ENCODE assay signal across 8 cellular contexts in genomic region chr7:101362334-101363195, GRCh38. TPM values are rescaled to one million over a fixed set of nuclear protein-coding genes. Genes with fewer than 3 reads are reported as not detected.
DNase-seq lines count a peak whose midpoint lies in the region; ATAC-seq, FAIRE-seq and TF ChIP-seq lines count a peak whose summit lies in the region.

TSS of gene COL26A1 (plus strand) at chr7:101362875. CDS start at chr7:101363033, 158 bp downstream.

- no peaks in the 10 kb centered on the region for H3K79me2 ChIP-seq in keratinocyte (ENCODE audit: control insufficient read depth, insufficient read depth, low read length)

- no peak for ATAC-seq in CD4-positive, alpha-beta T cell (ENCODE audit: poor library complexity)

- CTCF ChIA-PET in CD4-positive, alpha-beta T cell (lab: Charles Lee), result no interaction called here
- CTCF ChIA-PET in MCF 10A (lab: Yijun Ruan, JAX), result interaction anchor here (0.5 to 1.0 kb wide), 4 partner anchors 10 to 157 kb away, joined by 3 read pairs; no protein-coding TSS in a partner anchor

- H3K27ac Mint-ChIP-seq in CD4-positive, alpha-beta T cell, result no peak within 1 kb of the TSS
- H3K27ac Mint-ChIP-seq in MCF 10A (ENCODE audit: low read depth, unreplicated experiment), result no peak within 1 kb of the TSS

- peak within 1 kb of the TSS; percentile 27 to 40 (median 35) for H3K4me3 ChIP-seq in keratinocyte (ENCODE audit: control insufficient read depth in 2 of 3, extremely low read depth in 1 of 3, insufficient read depth in 2 of 3, low read depth in 1 of 3, low read length in 3 of 3)

- peaks cover 13% of the 10 kb centered on the region for H3K27me3 ChIP-seq in CD4-positive, alpha-beta T cell (ENCODE audit: control insufficient read depth, insufficient read depth, low read length)
- H3K27me3 ChIP-seq in keratinocyte (ENCODE audit: control insufficient read depth, extremely low read depth, insufficient read depth, low read length), result peaks cover 19% of the 10 kb centered on the region

- dilution Hi-C loops in keratinocyte (cut with MboI; ENCODE audit: extremely low pct_ligation_motif_present, low sequenced_read_pairs), result no loop called here

- peaks cover 36% of the 10 kb centered on the region for H3K27me3 Mint-ChIP-seq in CD4-positive, alpha-beta T cell
- H3K27me3 Mint-ChIP-seq in MCF 10A (ENCODE audit: insufficient read depth, unreplicated experiment), result no peaks in the 10 kb centered on the region

- H3K9ac ChIP-seq in keratinocyte (ENCODE audit: control insufficient read depth, extremely low read depth, insufficient read depth, low read length), result no peak within 1 kb of the TSS

- DNase-seq in CD4-positive, alpha-beta T cell, result peak in 2 of 10 experiments; percentile 8 to 10
- peak; percentile 58 for DNase-seq in M059J (ENCODE audit: low read depth)
- no peak for DNase-seq in MCF 10A (ENCODE audit: unreplicated experiment)
- no peak for DNase-seq in keratinocyte (ENCODE audit: low read depth, low spot score)
- DNase-seq in stimulated activated CD4-positive, alpha-beta T cell treated with anti-CD3 and anti-CD28 coated beads, Interleukin-1b, Interleukin-23, amount 100 ng/mL, for 48 hours, result peak; percentile 3
- DNase-seq in RKO (ENCODE audit: low spot score), result no peak
- no peak for DNase-seq in SHP77 treated with DMSO at 0.1 percent for 48 hours (lab: John Stamatoyannopoulos, UW)
- DNase-seq in SW 1271 (lab: John Stamatoyannopoulos, UW), result no peak

- intact Hi-C loops in CD4-positive, alpha-beta T cell (cut with DNase I, micrococcal nuclease), result loop anchor here (2.0 to 10.0 kb wide), 5 partner anchors 58 to 910 kb away; no protein-coding TSS in a partner anchor
- intact Hi-C loops in MCF 10A (cut with micrococcal nuclease), result loop anchor here (5.0 kb wide), 4 partner anchors 80 to 910 kb away; no protein-coding TSS in a partner anchor

- peak within 1 kb of the TSS; percentile 60 for H2AFZ ChIP-seq in keratinocyte (ENCODE audit: control insufficient read depth, low read length)

- no peaks in the 10 kb centered on the region for H3K9me3 Mint-ChIP-seq in CD4-positive, alpha-beta T cell
- H3K9me3 Mint-ChIP-seq in MCF 10A (ENCODE audit: unreplicated experiment), result no peaks in the 10 kb centered on the region

- H3K36me3 Mint-ChIP-seq in CD4-positive, alpha-beta T cell (ENCODE audit: low read depth), result no peaks in the 10 kb centered on the region
- no peaks in the 10 kb centered on the region for H3K36me3 Mint-ChIP-seq in MCF 10A (ENCODE audit: insufficient read depth, unreplicated experiment)

- peak within 1 kb of the TSS; percentile 68 for H3K4me3 Mint-ChIP-seq in CD4-positive, alpha-beta T cell
- peak within 1 kb of the TSS; percentile 33 for H3K4me3 Mint-ChIP-seq in MCF 10A (ENCODE audit: unreplicated experiment)

- POLR2A ChIA-PET in CD4-positive, alpha-beta T cell (lab: Charles Lee), result interaction anchor here (0.6 kb wide), 2 partner anchors 18 to 619 kb away, joined by 3 read pairs; no protein-coding TSS in a partner anchor
- POLR2A ChIA-PET in MCF 10A (lab: Yijun Ruan, JAX), result interaction anchor here (0.5 to 0.6 kb wide), 2 partner anchors 176 to 1023 kb away, joined by 3 read pairs; no protein-coding TSS in a partner anchor

- peak within 1 kb of the TSS; percentile 70 for H3K4me2 ChIP-seq in keratinocyte (ENCODE audit: control insufficient read depth, extremely low read depth, insufficient read depth, low read depth, low read length)

- H3K27ac ChIP-seq in CD4-positive, alpha-beta T cell (ENCODE audit: low read depth, low read length), result no peak within 1 kb of the TSS
- no peak within 1 kb of the TSS for H3K27ac ChIP-seq in keratinocyte (ENCODE audit: control insufficient read depth, insufficient read depth, low read length)

- no peaks in the 10 kb centered on the region for H3K36me3 ChIP-seq in keratinocyte (ENCODE audit: control insufficient read depth in 2 of 2, extremely low read depth in 1 of 2, insufficient read depth in 2 of 2, low read length in 2 of 2)

- no peaks in the 10 kb centered on the region for H3K4me1 ChIP-seq in keratinocyte (ENCODE audit: control insufficient read depth, extremely low read depth, insufficient read depth, low read length)

- no peaks in the 10 kb centered on the region for H4K20me1 ChIP-seq in keratinocyte (ENCODE audit: control insufficient read depth, extremely low read depth, insufficient read depth, low read length)

- H3K9me3 ChIP-seq in CD4-positive, alpha-beta T cell (ENCODE audit: control insufficient read depth, low read length), result no peaks in the 10 kb centered on the region
- no peaks in the 10 kb centered on the region for H3K9me3 ChIP-seq in keratinocyte (ENCODE audit: control insufficient read depth, low read depth, low read length)

- no TSS peak for BruUV-seq in MCF 10A (replicated peaks; lab: Mats Ljungman, UMichigan)

- H3K9me1 ChIP-seq in keratinocyte (ENCODE audit: control insufficient read depth, extremely low read depth, insufficient read depth, low read length), result no peaks in the 10 kb centered on the region

- no peak for TF ChIP-seq CTCF in CD4-positive, alpha-beta T cell (IDR thresholded peaks at IDR 0.05)
- TF ChIP-seq CTCF in MCF 10A (IDR thresholded peaks at IDR 0.05; ENCODE audit: unreplicated experiment) (no peak), keratinocyte (optimal IDR thresholded peaks at IDR 0.05 in 1 of 3, IDR thresholded peaks at IDR 0.05 in 1 of 3, conservative IDR thresholded peaks at IDR 0.05 in 1 of 3; ENCODE audit: extremely low read depth in 1 of 3, insufficient read depth in 2 of 3, low read length in 3 of 3) (no peak)

- no peak for FAIRE-seq in keratinocyte (lab: Jason Lieb, UNC)

- no peaks in the 10 kb centered on the region for H3K4me1 Mint-ChIP-seq in CD4-positive, alpha-beta T cell (ENCODE audit: low read depth)
- no peaks in the 10 kb centered on the region for H3K4me1 Mint-ChIP-seq in MCF 10A (ENCODE audit: insufficient read depth, unreplicated experiment)

RNA-seq across cellular contexts. Expression of gene COL26A1, which starts in this region (rescaled TPM):
- total RNA-seq in CD4-positive, alpha-beta T cell, result not detected
- 0.12 TPM in 1 of 2 replicates, not detected in the other for total RNA-seq in M059J (2014; rRNA removed; shearing (Covaris generic))
- total RNA-seq in MCF 10A (2022), result not detected in 2 replicates
- polyA plus RNA-seq in keratinocyte, result not detected in 3 replicates
- not detected for polyA plus RNA-seq in keratinocyte (2011; ENCODE audit: low read depth)
- not detected in 2 replicates for polyA plus RNA-seq in keratinocyte (2011; cell fraction: cytosol; rRNA removed)
- polyA plus RNA-seq in keratinocyte (2011; cell fraction: nucleus; rRNA removed), result not detected in 2 replicates
- polyA plus RNA-seq in keratinocyte (2012; ENCODE audit: low replicate concordance), result not detected in 2 replicates
- not detected in 3 replicates for polyA minus RNA-seq in keratinocyte
- polyA minus RNA-seq in keratinocyte (2011; cell fraction: cytosol; rRNA and poly(A)+ RNA removed), result not detected
- polyA minus RNA-seq in keratinocyte (2011; cell fraction: nucleus; rRNA and poly(A)+ RNA removed), result not detected in 2 replicates

Comparison
In these comparisons a context has a peak if more than half of its experiments do, and no peak if none do; other contexts are left out.
1. Peak in DNase-seq in M059J; RNA of the gene not detected or under 1 TPM.